Comparison of ENCODE assay signal across 8 cellular contexts in genomic region chr17:66673668-66674276, GRCh38.
DNase-seq lines count a peak whose midpoint lies in the region; ATAC-seq, FAIRE-seq and TF ChIP-seq lines count a peak whose summit lies in the region.

No MANE protein-coding gene starts in this region.

- ATAC-seq in GM19023 (IDR thresholded peaks at IDR 0.05; ENCODE audit: unreplicated experiment) (no peak), HG03108 (IDR thresholded peaks at IDR 0.05; ENCODE audit: unreplicated experiment) (no peak)

- peak; percentile 76 for DNase-seq in AG20443 (ENCODE audit: low spot score)
- peak; percentile 48 for DNase-seq in H4 (ENCODE audit: low spot score)
- peak; percentile 82 to 87 for DNase-seq in PC-9
- peak; percentile 49 for DNase-seq in activated naive CD4-positive, alpha-beta T cell treated with anti-CD3 and anti-CD28 coated beads, Interleukin-2, amount 50 U/mL, for 16 hours
- peak; percentile 11 to 52 for DNase-seq in frontal cortex (ENCODE audit: low spot score in 2 of 2)
- peak in 34 of 56 donors; percentile 3 to 68 (median 21) for DNase-seq in nucleus accumbens (lab: John Stamatoyannopoulos, UW)

- peaks cover 41% of the 10 kb centered on the region for H3F3A ChIP-seq in PC-9 (ENCODE audit: insufficient read depth, low read depth)

- POLR2A ChIA-PET in PC-9 (lab: Charles Lee; ENCODE audit: unreplicated experiment), result interaction anchor here (0.5 to 1.0 kb wide), 5 partner anchors 173 to 1708 kb away, joined by 3 to 4 read pairs (median 3); no protein-coding TSS in a partner anchor

- no TSS peak for BruUV-seq in PC-9 (replicated peaks; lab: Mats Ljungman, UMichigan)

- CTCF ChIA-PET in PC-9 (lab: Charles Lee), result interaction anchor here (0.5 to 1.0 kb wide), 7 partner anchors 12 to 1442 kb away, joined by 3 to 9 read pairs (median 4); no protein-coding TSS in a partner anchor

- no peak overlapping the region for H2AFZ ChIP-seq in PC-9

- no peaks in the 10 kb centered on the region for H4K20me1 ChIP-seq in PC-9 (ENCODE audit: insufficient read depth)

- peak overlapping the region; percentile 47 for H3K4me2 ChIP-seq in PC-9

- H3K4me3 ChIP-seq in PC-9, result no peak overlapping the region

- no peak for FAIRE-seq in frontal cortex (lab: Jason Lieb, UNC)

- TF ChIP-seq CTCF in PC-9 (conservative IDR thresholded peaks at IDR 0.05), result peak; percentile 87

- H3K27ac ChIP-seq in PC-9, result peak overlapping the region; percentile 48

- H3K4me1 ChIP-seq in PC-9 (replicated peaks; ENCODE audit: insufficient read depth), result peaks cover 44% of the 10 kb centered on the region

- no peaks in the 10 kb centered on the region for H3K9me3 ChIP-seq in PC-9 (ENCODE audit: insufficient read depth, low read depth)

- H3K9me2 ChIP-seq in PC-9 (ENCODE audit: insufficient read depth), result no peaks in the 10 kb centered on the region

- H3K79me2 ChIP-seq in PC-9 (ENCODE audit: low read depth), result 0 out of 2 replicates have a peak, but pooled peaks cover 10% of the 10 kb centered on the region

- H3K36me3 ChIP-seq in PC-9 (ENCODE audit: low read depth), result no peaks in the 10 kb centered on the region

- no peaks in the 10 kb centered on the region for H3K27me3 ChIP-seq in PC-9 (ENCODE audit: insufficient read depth, low read depth)

- intact Hi-C loops in PC-9 (cut with micrococcal nuclease; ENCODE audit: unreplicated experiment), result loop anchor here (1.0 to 5.0 kb wide), 7 partner anchors 37 to 1442 kb away; no protein-coding TSS in a partner anchor

Comparison
In these comparisons a context has a peak if more than half of its experiments do, and no peak if none do; other contexts are left out.
1. DNase-seq: peak in every context shown above with its lines; median percentile 84 in PC-9; 76 in AG20443; 49 in activated naive CD4-positive, alpha-beta T cell treated with anti-CD3 and anti-CD28 coated beads, Interleukin-2, amount 50 U/mL, for 16 hours; 48 in H4; 32 in frontal cortex; 21 in nucleus accumbens.